1 cellular context compared by ENCODE assay signal in the genomic region with DNA sequence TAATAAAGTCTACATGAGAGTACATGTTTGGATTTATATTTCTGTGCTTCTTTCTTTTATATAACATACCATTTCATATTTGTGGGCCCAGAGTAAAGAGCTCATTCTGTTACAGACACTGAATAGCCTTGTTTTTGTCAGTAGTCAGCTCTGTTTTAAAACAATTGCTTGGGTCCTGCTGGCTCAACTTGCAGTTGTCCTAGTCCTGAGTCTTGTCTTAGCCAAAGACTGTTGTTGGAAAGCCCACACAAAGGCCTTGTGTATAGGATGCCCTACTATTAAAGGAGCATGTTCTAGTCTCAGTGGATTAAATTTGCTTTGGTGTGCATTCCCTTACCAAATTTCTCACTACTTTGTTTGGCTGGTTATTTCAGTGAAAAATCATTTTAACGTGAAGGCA.
TF ChIP-seq lines count a peak whose summit lies in the region.

No MANE protein-coding gene starts in this region.

TF ChIP-seq in HCT116, 20 proteins besides CTCF, POLR2A, EP300 and RAD21 (continued from another document):
- TF ChIP-seq, protein P1, sequence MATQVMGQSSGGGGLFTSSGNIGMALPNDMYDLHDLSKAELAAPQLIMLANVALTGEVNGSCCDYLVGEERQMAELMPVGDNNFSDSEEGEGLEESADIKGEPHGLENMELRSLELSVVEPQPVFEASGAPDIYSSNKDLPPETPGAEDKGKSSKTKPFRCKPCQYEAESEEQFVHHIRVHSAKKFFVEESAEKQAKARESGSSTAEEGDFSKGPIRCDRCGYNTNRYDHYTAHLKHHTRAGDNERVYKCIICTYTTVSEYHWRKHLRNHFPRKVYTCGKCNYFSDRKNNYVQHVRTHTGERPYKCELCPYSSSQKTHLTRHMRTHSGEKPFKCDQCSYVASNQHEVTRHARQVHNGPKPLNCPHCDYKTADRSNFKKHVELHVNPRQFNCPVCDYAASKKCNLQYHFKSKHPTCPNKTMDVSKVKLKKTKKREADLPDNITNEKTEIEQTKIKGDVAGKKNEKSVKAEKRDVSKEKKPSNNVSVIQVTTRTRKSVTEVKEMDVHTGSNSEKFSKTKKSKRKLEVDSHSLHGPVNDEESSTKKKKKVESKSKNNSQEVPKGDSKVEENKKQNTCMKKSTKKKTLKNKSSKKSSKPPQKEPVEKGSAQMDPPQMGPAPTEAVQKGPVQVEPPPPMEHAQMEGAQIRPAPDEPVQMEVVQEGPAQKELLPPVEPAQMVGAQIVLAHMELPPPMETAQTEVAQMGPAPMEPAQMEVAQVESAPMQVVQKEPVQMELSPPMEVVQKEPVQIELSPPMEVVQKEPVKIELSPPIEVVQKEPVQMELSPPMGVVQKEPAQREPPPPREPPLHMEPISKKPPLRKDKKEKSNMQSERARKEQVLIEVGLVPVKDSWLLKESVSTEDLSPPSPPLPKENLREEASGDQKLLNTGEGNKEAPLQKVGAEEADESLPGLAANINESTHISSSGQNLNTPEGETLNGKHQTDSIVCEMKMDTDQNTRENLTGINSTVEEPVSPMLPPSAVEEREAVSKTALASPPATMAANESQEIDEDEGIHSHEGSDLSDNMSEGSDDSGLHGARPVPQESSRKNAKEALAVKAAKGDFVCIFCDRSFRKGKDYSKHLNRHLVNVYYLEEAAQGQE (IDR thresholded peaks at IDR 0.05; ENCODE audit: low read depth): no peak
- no peak for TF ChIP-seq SP1 (IDR thresholded peaks at IDR 0.05; ENCODE audit: low read depth)
